1 cellular context compared by ENCODE assay signal in the genomic region with DNA sequence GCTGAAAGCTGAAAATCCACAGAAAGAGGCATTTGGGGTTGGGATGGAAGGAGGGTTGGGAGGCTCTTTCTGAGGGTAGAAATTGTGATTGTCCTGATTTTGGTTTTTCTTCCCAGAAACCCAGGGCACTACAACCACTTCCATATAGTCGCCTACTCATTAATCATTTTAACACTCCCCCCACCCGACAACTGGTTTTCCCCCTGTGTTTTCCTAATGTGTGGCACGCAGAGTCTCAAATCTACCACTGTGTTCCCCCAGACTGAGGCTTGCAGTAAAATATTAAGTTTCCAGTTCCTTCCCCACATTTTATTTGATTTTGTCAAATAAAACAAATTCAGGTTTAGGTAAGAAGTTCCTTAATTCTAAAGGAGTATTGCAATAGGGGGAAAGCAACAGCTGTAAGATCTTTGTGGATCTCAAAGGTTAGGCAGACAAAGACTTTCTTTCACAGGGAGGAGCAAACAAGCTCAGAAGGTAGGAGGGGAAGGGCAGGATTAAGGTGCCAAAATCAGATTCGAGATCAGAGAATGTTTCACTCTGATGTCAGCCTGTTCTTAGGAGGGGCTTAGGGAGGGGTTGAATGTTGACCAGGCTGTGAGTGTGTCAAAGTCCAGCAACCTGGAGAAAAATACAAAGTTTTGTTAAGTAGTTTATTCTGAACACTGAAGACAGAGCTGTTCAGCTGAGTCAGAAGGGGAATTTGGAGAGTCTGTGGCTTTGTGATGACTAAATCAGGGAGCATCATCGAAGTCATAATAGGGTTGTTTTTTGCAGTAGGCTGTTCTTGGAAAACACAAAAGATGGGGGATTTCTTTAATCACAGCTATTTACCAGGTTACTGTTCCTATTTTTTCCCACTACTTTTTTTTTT.
TF ChIP-seq lines count a peak whose summit lies in the region.

No MANE protein-coding gene starts in this region.

TF ChIP-seq in HepG2, 621 proteins besides CTCF, POLR2A, EP300 and RAD21 (continued from another document and continues in another):
- peak; percentile 83 for TF ChIP-seq PAXIP1 (CRISPR knock-in tag; conservative IDR thresholded peaks at IDR 0.05)
- TF ChIP-seq CHCHD3 (CRISPR knock-in tag; IDR thresholded peaks at IDR 0.05): no peak
- TF ChIP-seq MBD4 (IDR thresholded peaks at IDR 0.05; ENCODE audit: borderline replicate concordance, low read length): no peak
- TF ChIP-seq NCOR1 (IDR thresholded peaks at IDR 0.05; ENCODE audit: borderline replicate concordance, low read length): peak; percentile 34; the same call in 1 of the 2 replicates
- no peak for TF ChIP-seq ZBTB20 (CRISPR knock-in tag; IDR thresholded peaks at IDR 0.05; ENCODE audit: borderline replicate concordance, low read depth)
- no peak for TF ChIP-seq ZBTB33 (CRISPR knock-in tag; IDR thresholded peaks at IDR 0.05)
- TF ChIP-seq, protein P1, sequence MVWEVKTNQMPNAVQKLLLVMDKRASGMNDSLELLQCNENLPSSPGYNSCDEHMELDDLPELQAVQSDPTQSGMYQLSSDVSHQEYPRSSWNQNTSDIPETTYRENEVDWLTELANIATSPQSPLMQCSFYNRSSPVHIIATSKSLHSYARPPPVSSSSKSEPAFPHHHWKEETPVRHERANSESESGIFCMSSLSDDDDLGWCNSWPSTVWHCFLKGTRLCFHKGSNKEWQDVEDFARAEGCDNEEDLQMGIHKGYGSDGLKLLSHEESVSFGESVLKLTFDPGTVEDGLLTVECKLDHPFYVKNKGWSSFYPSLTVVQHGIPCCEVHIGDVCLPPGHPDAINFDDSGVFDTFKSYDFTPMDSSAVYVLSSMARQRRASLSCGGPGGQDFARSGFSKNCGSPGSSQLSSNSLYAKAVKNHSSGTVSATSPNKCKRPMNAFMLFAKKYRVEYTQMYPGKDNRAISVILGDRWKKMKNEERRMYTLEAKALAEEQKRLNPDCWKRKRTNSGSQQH (CRISPR knock-in tag; IDR thresholded peaks at IDR 0.05; ENCODE audit: low read depth): no peak
- TF ChIP-seq ZSCAN22 (CRISPR knock-in tag; IDR thresholded peaks at IDR 0.05): no peak
- no peak for TF ChIP-seq SIN3A (IDR thresholded peaks at IDR 0.05; ENCODE audit: borderline replicate concordance, low read depth, low read length)
- no peak for TF ChIP-seq DNMT1 (CRISPR knock-in tag; IDR thresholded peaks at IDR 0.05)
- no peak for TF ChIP-seq ZNF251 (CRISPR knock-in tag; IDR thresholded peaks at IDR 0.05)
- no peak for TF ChIP-seq ZFP41 (CRISPR knock-in tag; IDR thresholded peaks at IDR 0.05; ENCODE audit: borderline replicate concordance)
- TF ChIP-seq ATF4 (CRISPR knock-in tag; IDR thresholded peaks at IDR 0.05): 0 out of 4 replicates have a peak, but pooled peaks of 1 of the 2 experiments have one; percentile 23
- TF ChIP-seq, protein P2, sequence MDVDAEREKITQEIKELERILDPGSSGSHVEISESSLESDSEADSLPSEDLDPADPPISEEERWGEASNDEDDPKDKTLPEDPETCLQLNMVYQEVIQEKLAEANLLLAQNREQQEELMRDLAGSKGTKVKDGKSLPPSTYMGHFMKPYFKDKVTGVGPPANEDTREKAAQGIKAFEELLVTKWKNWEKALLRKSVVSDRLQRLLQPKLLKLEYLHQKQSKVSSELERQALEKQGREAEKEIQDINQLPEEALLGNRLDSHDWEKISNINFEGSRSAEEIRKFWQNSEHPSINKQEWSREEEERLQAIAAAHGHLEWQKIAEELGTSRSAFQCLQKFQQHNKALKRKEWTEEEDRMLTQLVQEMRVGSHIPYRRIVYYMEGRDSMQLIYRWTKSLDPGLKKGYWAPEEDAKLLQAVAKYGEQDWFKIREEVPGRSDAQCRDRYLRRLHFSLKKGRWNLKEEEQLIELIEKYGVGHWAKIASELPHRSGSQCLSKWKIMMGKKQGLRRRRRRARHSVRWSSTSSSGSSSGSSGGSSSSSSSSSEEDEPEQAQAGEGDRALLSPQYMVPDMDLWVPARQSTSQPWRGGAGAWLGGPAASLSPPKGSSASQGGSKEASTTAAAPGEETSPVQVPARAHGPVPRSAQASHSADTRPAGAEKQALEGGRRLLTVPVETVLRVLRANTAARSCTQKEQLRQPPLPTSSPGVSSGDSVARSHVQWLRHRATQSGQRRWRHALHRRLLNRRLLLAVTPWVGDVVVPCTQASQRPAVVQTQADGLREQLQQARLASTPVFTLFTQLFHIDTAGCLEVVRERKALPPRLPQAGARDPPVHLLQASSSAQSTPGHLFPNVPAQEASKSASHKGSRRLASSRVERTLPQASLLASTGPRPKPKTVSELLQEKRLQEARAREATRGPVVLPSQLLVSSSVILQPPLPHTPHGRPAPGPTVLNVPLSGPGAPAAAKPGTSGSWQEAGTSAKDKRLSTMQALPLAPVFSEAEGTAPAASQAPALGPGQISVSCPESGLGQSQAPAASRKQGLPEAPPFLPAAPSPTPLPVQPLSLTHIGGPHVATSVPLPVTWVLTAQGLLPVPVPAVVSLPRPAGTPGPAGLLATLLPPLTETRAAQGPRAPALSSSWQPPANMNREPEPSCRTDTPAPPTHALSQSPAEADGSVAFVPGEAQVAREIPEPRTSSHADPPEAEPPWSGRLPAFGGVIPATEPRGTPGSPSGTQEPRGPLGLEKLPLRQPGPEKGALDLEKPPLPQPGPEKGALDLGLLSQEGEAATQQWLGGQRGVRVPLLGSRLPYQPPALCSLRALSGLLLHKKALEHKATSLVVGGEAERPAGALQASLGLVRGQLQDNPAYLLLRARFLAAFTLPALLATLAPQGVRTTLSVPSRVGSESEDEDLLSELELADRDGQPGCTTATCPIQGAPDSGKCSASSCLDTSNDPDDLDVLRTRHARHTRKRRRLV (CRISPR knock-in tag; IDR thresholded peaks at IDR 0.05): no peak
- no peak for TF ChIP-seq NPAS2 (CRISPR knock-in tag; IDR thresholded peaks at IDR 0.05; ENCODE audit: borderline replicate concordance)
- TF ChIP-seq HOXA5 (CRISPR knock-in tag; IDR thresholded peaks at IDR 0.05): no peak
- no peak for TF ChIP-seq ZNF501 (CRISPR knock-in tag; IDR thresholded peaks at IDR 0.05)
- TF ChIP-seq ZNF772 (CRISPR knock-in tag; IDR thresholded peaks at IDR 0.05): no peak
- TF ChIP-seq CREB1 (IDR thresholded peaks at IDR 0.05): no peak
- TF ChIP-seq CREB1 (CRISPR knock-in tag; IDR thresholded peaks at IDR 0.05): peak; percentile 51; the same call in 1 of the 2 replicates
- no peak for TF ChIP-seq ZNF530 (CRISPR knock-in tag; IDR thresholded peaks at IDR 0.05; ENCODE audit: low read depth)
- TF ChIP-seq EED (CRISPR knock-in tag; IDR thresholded peaks at IDR 0.05): no peak
- no peak for TF ChIP-seq ZNF407 (CRISPR knock-in tag; IDR thresholded peaks at IDR 0.05; ENCODE audit: not compliant biosample characterization)
- no peak for TF ChIP-seq KLF6 (CRISPR knock-in tag; IDR thresholded peaks at IDR 0.05)
- TF ChIP-seq THYN1 (CRISPR knock-in tag; IDR thresholded peaks at IDR 0.05; ENCODE audit: borderline replicate concordance, low read depth): no peak
- no peak for TF ChIP-seq KDM3A (CRISPR knock-in tag; IDR thresholded peaks at IDR 0.05; ENCODE audit: low read depth)
- TF ChIP-seq, protein P3, sequence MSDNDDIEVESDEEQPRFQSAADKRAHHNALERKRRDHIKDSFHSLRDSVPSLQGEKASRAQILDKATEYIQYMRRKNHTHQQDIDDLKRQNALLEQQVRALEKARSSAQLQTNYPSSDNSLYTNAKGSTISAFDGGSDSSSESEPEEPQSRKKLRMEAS (IDR thresholded peaks at IDR 0.05): no peak
- TF ChIP-seq ZNF264 (CRISPR knock-in tag; IDR thresholded peaks at IDR 0.05): no peak
- no peak for TF ChIP-seq ZNF558 (CRISPR knock-in tag; IDR thresholded peaks at IDR 0.05; ENCODE audit: borderline replicate concordance)
- TF ChIP-seq GATAD1 (CRISPR knock-in tag; IDR thresholded peaks at IDR 0.05): 0 out of 2 replicates have a peak, but pooled peaks have one; percentile 22
- no peak for TF ChIP-seq NFIB (CRISPR knock-in tag; IDR thresholded peaks at IDR 0.05; ENCODE audit: borderline replicate concordance)
- no peak for TF ChIP-seq CHD2 (IDR thresholded peaks at IDR 0.05; ENCODE audit: low read depth, low read length)
- 0 out of 2 replicates have a peak, but pooled peaks have one; percentile 23 for TF ChIP-seq NR2C2 (CRISPR knock-in tag; IDR thresholded peaks at IDR 0.05; ENCODE audit: borderline replicate concordance)
- peak; percentile 69 for TF ChIP-seq HMG20A (CRISPR knock-in tag; IDR thresholded peaks at IDR 0.05; ENCODE audit: borderline replicate concordance)
